In the genomic region with DNA sequence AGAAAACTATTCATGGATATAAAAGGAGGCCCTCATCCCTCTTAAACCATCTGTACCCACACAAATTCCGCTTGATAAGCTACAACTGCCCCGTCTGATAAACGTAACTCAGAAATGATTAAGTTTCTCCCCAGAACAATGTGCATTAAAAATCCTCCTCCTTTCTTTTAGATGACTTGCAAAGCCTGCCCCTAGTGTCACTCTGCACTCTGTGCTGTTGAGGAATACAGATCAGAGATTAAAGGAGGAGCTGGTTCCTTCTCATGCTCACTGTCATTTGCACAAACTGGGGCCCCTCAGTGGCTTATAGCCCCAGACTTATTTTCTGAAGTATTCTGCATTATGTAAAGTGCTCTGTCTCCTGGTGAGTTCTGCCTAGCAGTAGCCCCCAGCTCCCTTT, we compare ENCODE assay signal across 11 cellular contexts. TPM values are rescaled to one million over a fixed set of nuclear protein-coding genes. Genes with fewer than 3 reads are reported as not detected.
DNase-seq lines count a peak whose midpoint lies in the region; ATAC-seq, FAIRE-seq and TF ChIP-seq lines count a peak whose summit lies in the region.
"Had no signal": no experiment of that assay in that cellular context is flagged by ENCODE, and none has a peak within 500 bp of the region (broad histone marks: within the 10 kb centered on the region; RNA-seq: fewer than 3 reads in every experiment).

No MANE protein-coding gene starts in this region.

- H3K4me3 Mint-ChIP-seq in stimulated activated naive CD8-positive, alpha-beta T cell treated with anti-CD3 and anti-CD28 coated beads, Interleukin-15, amount 100 ng/mL, for 72 hours, result peak overlapping the region; percentile 7 to 65

- no peak overlapping the region for H2BK5ac ChIP-seq in H1 (ENCODE audit: low read depth, low read length)

- H3K4me1 Mint-ChIP-seq in stimulated activated naive CD8-positive, alpha-beta T cell treated with anti-CD3 and anti-CD28 coated beads, Interleukin-15, amount 100 ng/mL, for 72 hours, result peaks cover 97% of the 10 kb centered on the region

- no peak overlapping the region for H2BK12ac ChIP-seq in H1 (ENCODE audit: low read depth, low read length)

- H3K27me3 ChIP-seq in left ventricle myocardium inferior (ENCODE audit: low read depth) (no peaks in the 10 kb centered on the region), right cardiac atrium (ENCODE audit: control insufficient read depth, insufficient read depth) (no peaks in the 10 kb centered on the region), WERI-Rb-1 (ENCODE audit: insufficient read depth, low read depth, severe bottlenecking) (no peaks in the 10 kb centered on the region), H1 (replicated peaks in 1 of 4; ENCODE audit: control insufficient read depth in 3 of 4, extremely low read depth in 1 of 4, insufficient read depth in 3 of 4, low read length in 3 of 4) (no peaks in the 10 kb centered on the region)

- peaks cover 0 to 3% of the 10 kb centered on the region in 2 donors for H3K9me3 Mint-ChIP-seq in stimulated activated naive CD8-positive, alpha-beta T cell treated with anti-CD3 and anti-CD28 coated beads, Interleukin-15, amount 100 ng/mL, for 72 hours

- DNase-seq in left ventricle myocardium inferior, result no peak
- DNase-seq in right cardiac atrium, result no peak
- peak; percentile 16 for DNase-seq in WERI-Rb-1
- DNase-seq in H1 (ENCODE audit: low read depth in 1 of 2, low spot score in 2 of 2), result no peak
- peak in 1 of 2 donors; percentile 44 for DNase-seq in stimulated activated naive CD8-positive, alpha-beta T cell treated with anti-CD3 and anti-CD28 coated beads, Interleukin-15, amount 100 ng/mL, for 72 hours
- DNase-seq in SW480 (ENCODE audit: low spot score), result no peak
- DNase-seq in NCI-H446 treated with DMSO at 0.1 percent for 48 hours (lab: John Stamatoyannopoulos, UW), result no peak
- no peak for DNase-seq in D721Med (ENCODE audit: insufficient read length, low spot score)
- DNase-seq: NCI-H187 had no signal

- no peak overlapping the region for H3K9ac ChIP-seq in H1 (replicated peaks in 1 of 4; ENCODE audit: extremely low read depth in 1 of 4, low read depth in 3 of 4, low read length in 3 of 4)

- H4K91ac ChIP-seq in H1 (replicated peaks; ENCODE audit: insufficient read length, low read length), result no peak overlapping the region

- H2BK15ac ChIP-seq in H1 (ENCODE audit: low read length), result no peak overlapping the region

- H3K79me1 ChIP-seq in H1 (ENCODE audit: low read depth, low read length), result no peaks in the 10 kb centered on the region

- intact Hi-C loops in left ventricle myocardium inferior (cut with micrococcal nuclease) (no loop called here), right cardiac atrium (cut with DNase I) (no loop called here)

- H3K9me3 ChIP-seq in left ventricle myocardium inferior (replicated peaks) (no peaks in the 10 kb centered on the region), right cardiac atrium (ENCODE audit: control insufficient read depth, low read length) (no peaks in the 10 kb centered on the region), WERI-Rb-1 (ENCODE audit: severe bottlenecking) (no peaks in the 10 kb centered on the region), H1 (ENCODE audit: insufficient read depth in 2 of 2, low read depth in 1 of 2, low read length in 1 of 2) (no peaks in the 10 kb centered on the region)

- no peaks in the 10 kb centered on the region for H3K27me3 Mint-ChIP-seq in stimulated activated naive CD8-positive, alpha-beta T cell treated with anti-CD3 and anti-CD28 coated beads, Interleukin-15, amount 100 ng/mL, for 72 hours

- H3K36me3 ChIP-seq in left ventricle myocardium inferior (peaks cover 20% of the 10 kb centered on the region), WERI-Rb-1 (no peaks in the 10 kb centered on the region; the same call in 1 of the 2 replicates), H1 (ENCODE audit: control insufficient read depth in 2 of 4, insufficient read depth in 4 of 4, low read length in 3 of 4) (no peaks in the 10 kb centered on the region; a peak in 1 of 8 replicates)

- H2BK20ac ChIP-seq in H1 (ENCODE audit: low read length), result no peak overlapping the region

- no peak overlapping the region for H4K5ac ChIP-seq in H1 (ENCODE audit: insufficient read length, low read depth, low read length)

- FAIRE-seq in H1 (lab: Jason Lieb, UNC), result no peak
- FAIRE-seq in D721Med (lab: Jason Lieb, UNC), result no peak

- H2AFZ ChIP-seq in H1 (ENCODE audit: low read length), result no peak overlapping the region

- POLR2A ChIA-PET in H1 (lab: Charles Lee; ENCODE audit: partially characterized antibody), result interaction anchor here (1.0 kb wide), 1 partner anchor 9 kb away, joined by 3 read pairs; no protein-coding TSS in a partner anchor

- no peak overlapping the region for H4K8ac ChIP-seq in H1 (ENCODE audit: extremely low read depth, insufficient read depth, low read length)

- H3K56ac ChIP-seq in H1 (replicated peaks; ENCODE audit: insufficient read length, low read depth, low read length), result no peak overlapping the region

- no peak overlapping the region for H2AK5ac ChIP-seq in H1 (ENCODE audit: low read depth, low read length)

- no peak for ATAC-seq in right cardiac atrium
- peak; percentile 65 for ATAC-seq in stimulated activated naive CD8-positive, alpha-beta T cell treated with anti-CD3 and anti-CD28 coated beads, Interleukin-15, amount 100 ng/mL, for 72 hours

- no peak for TF ChIP-seq POLR2A in H1 (IDR thresholded peaks at IDR 0.05; ENCODE audit: control extremely low read depth in 1 of 2, low read depth in 2 of 2, low read length in 2 of 2)

- peak; percentile 28 to 48; a peak in 3 of 4 replicates for TF ChIP-seq RAD21 in H1 (IDR thresholded peaks at IDR 0.05 in 1 of 2, conservative IDR thresholded peaks at IDR 0.05 in 1 of 2; ENCODE audit: low read depth in 2 of 2, low read length in 2 of 2)

- H3K18ac ChIP-seq in H1 (ENCODE audit: extremely low read depth, low read length), result no peak overlapping the region

- H4K20me1 ChIP-seq in H1 (replicated peaks in 1 of 2; ENCODE audit: control insufficient read depth in 1 of 2, insufficient read depth in 2 of 2, low read length in 2 of 2), result no peaks in the 10 kb centered on the region

- WGBS in right cardiac atrium, result 83% methylated on average over 3 of the region's 3 CpGs
- WGBS in H1 (ENCODE audit: extremely low coverage in 1 of 2, insufficient coverage in 1 of 2, insufficient read length in 1 of 2, insufficient replicate concordance in 2 of 2, low coverage in 1 of 2, low lambda C conversion rate in 2 of 2, missing lambda C conversion rate in 1 of 2), 2 experiments, result 81% methylated on average over 3 of the region's 3 CpGs; no CpG with 5 or more reads in 1 of the 2 experiments

- H3K27ac Mint-ChIP-seq in stimulated activated naive CD8-positive, alpha-beta T cell treated with anti-CD3 and anti-CD28 coated beads, Interleukin-15, amount 100 ng/mL, for 72 hours, result no peak overlapping the region

- no peak overlapping the region for H3K14ac ChIP-seq in H1 (ENCODE audit: insufficient read length)

- no peak overlapping the region for H2BK120ac ChIP-seq in H1 (replicated peaks; ENCODE audit: low read depth, low read length)

- no peak for TF ChIP-seq EP300 in H1 (IDR thresholded peaks at IDR 0.05; ENCODE audit: borderline replicate concordance in 1 of 2, low read depth in 2 of 2, low read length in 2 of 2)

- no peaks in the 10 kb centered on the region for H3K79me2 ChIP-seq in H1 (ENCODE audit: control insufficient read depth in 1 of 2, insufficient read depth in 2 of 2, low read length in 2 of 2)

- H3K27ac ChIP-seq in left ventricle myocardium inferior (replicated peaks), result peak overlapping the region; percentile 22
- no peak overlapping the region for H3K27ac ChIP-seq in right cardiac atrium (ENCODE audit: low read length)
- no peak overlapping the region for H3K27ac ChIP-seq in WERI-Rb-1
- no peak overlapping the region for H3K27ac ChIP-seq in H1 (ENCODE audit: low read depth, low read length)

- peak; percentile 40 for TF ChIP-seq CTCF in left ventricle myocardium inferior (IDR thresholded peaks at IDR 0.05; ENCODE audit: borderline replicate concordance)
- peak; percentile 38 for TF ChIP-seq CTCF in WERI-Rb-1 (IDR thresholded peaks at IDR 0.05; ENCODE audit: low read depth, low read length)
- TF ChIP-seq CTCF in H1 (IDR thresholded peaks at IDR 0.05; ENCODE audit: control extremely low read depth in 1 of 3, insufficient read depth in 1 of 3, low read depth in 1 of 3, low read length in 3 of 3), result peak in 2 of 3 experiments; percentile 27 to 56; a peak in 3 of 4 replicates
- TF ChIP-seq CTCF in D721Med (IDR thresholded peaks at IDR 0.05; ENCODE audit: insufficient read depth, missing control alignments), result no peak

- no peak overlapping the region for H3K23ac ChIP-seq in H1 (ENCODE audit: insufficient read length)

- CTCF ChIA-PET in H1 (lab: Charles Lee; ENCODE audit: partially characterized antibody), result interaction anchor here (0.6 to 1.4 kb wide), 6 partner anchors 11 to 114 kb away, joined by 3 to 8 read pairs (median 4); no protein-coding TSS in a partner anchor

- no peak overlapping the region for H3K4me2 ChIP-seq in H1 (ENCODE audit: insufficient read depth in 1 of 2, low read depth in 2 of 2, low read length in 2 of 2)

- H3K23me2 ChIP-seq in H1 (ENCODE audit: low read depth, low read length), result no peaks in the 10 kb centered on the region

- H3K4me3 ChIP-seq in left ventricle myocardium inferior (no peak overlapping the region), right cardiac atrium (ENCODE audit: low read length) (no peak overlapping the region), WERI-Rb-1 (ENCODE audit: low read depth, low read length) (no peak overlapping the region), H1 (ENCODE audit: extremely low read depth in 1 of 4, insufficient read depth in 2 of 4, low read depth in 3 of 4, low read length in 4 of 4) (no peak overlapping the region)

- H3K4me1 ChIP-seq in left ventricle myocardium inferior (peaks cover 58% of the 10 kb centered on the region), right cardiac atrium (ENCODE audit: control insufficient read depth, insufficient read depth, low read length) (peaks cover 7% of the 10 kb centered on the region), H1 (replicated peaks in 1 of 4; ENCODE audit: control insufficient read depth in 3 of 4, insufficient read depth in 4 of 4, low read length in 3 of 4) (no peaks in the 10 kb centered on the region; a peak in 1 of 7 replicates)

- H3K4ac ChIP-seq in H1 (replicated peaks; ENCODE audit: insufficient read length, low read depth, low read length), result no peak overlapping the region

TF ChIP-seq in H1, 55 proteins besides CTCF, POLR2A, EP300 and RAD21 (continues in another document):
- no peak for TF ChIP-seq TEAD4 (IDR thresholded peaks at IDR 0.05; ENCODE audit: low read depth, low read length)

RNA-seq across cellular contexts. Expression of a gene that starts 33.3 kb away (rescaled TPM):
- total RNA-seq in left ventricle myocardium inferior (not detected), right cardiac atrium (not detected)
- polyA plus RNA-seq in right cardiac atrium (not detected), H1 (2011; rRNA removed) (not detected in 2 replicates)
- total RNA-seq in H1 (2021; fragmentation: NEBNext Ultra II Directional; extraction: Animal tissue kit (Norgen Biotek cat#: 25700)), result not detected in 2 replicates
- polyA plus RNA-seq in H1 (2011; cell fraction: cytosol; rRNA removed), result not detected
- polyA plus RNA-seq in H1 (2011; cell fraction: nucleus; rRNA removed), result not detected
- polyA plus RNA-seq in H1 (2012, experiment 1 of 2), result 0.53 to 0.62 TPM (median 0.58 TPM) in 3 of 4 replicates, not detected in the other
- not detected for polyA plus RNA-seq in H1 (2012, experiment 2 of 2)
- polyA plus RNA-seq in H1 (2013, experiment 1 of 2), result not detected
- polyA plus RNA-seq in H1 (2013, experiment 2 of 2), result not detected
- polyA minus RNA-seq in H1 (2011; rRNA and poly(A)+ RNA removed), result not detected in 2 replicates
- polyA minus RNA-seq in H1 (2011; cell fraction: cytosol; rRNA and poly(A)+ RNA removed), result not detected
- not detected for polyA minus RNA-seq in H1 (2011; cell fraction: nucleus; rRNA and poly(A)+ RNA removed)
- total RNA-seq: cerebellum; T-helper 1 cell treated with Interleukin-12 subunit alpha and Interleukin-12 subunit beta and Interleukin-4 antibody, amounts not matched to agents 30 ng/mL and 1 ng/mL, for 36 hours had no signal
